In the genomic region with DNA sequence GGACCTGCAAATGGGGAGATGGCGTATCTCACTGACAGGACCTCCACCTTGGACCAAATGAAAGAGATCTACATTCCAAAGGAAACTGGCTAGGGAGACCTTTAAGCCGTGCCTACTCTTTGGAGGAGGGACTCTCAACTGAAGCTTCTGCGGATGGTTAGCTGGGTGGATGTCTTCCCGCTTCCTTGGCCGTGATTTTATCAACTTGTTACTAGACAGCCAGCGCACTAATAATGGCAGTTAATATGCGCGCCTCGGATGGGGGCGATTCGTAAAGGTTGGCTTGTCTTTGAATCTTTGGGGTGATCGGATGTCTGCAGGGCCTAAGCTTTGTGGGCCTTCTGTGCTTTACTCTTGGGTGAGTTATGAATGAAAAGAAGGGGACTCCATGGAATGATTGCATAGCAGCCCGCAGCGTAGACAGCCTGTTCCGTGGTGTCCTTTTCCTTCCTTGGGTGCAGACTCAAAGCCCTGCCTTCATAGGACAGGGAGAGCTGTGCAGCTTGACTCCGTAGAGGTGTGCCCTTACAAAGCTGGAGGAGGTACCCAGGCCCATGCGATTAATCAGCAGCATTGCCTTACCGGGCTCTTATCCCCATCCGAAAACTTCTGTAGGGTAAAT, we compare ENCODE assay signal across 2 cellular contexts.
TF ChIP-seq lines count a peak whose summit lies in the region.

No MANE protein-coding gene starts in this region.

TF ChIP-seq in SK-N-SH, 30 proteins besides CTCF, POLR2A, EP300 and RAD21 (continued from another document):
- TF ChIP-seq FOXM1 (IDR thresholded peaks at IDR 0.05; ENCODE audit: low read depth) (no peak), MXI1 (IDR thresholded peaks at IDR 0.05; ENCODE audit: low read depth, low read length) (no peak), FOSL2 (IDR thresholded peaks at IDR 0.05; ENCODE audit: borderline replicate concordance, low read depth) (no peak), SIN3A (IDR thresholded peaks at IDR 0.05; ENCODE audit: borderline replicate concordance, low read depth, low read length) (no peak), FOXJ3 (CRISPR knock-in tag; IDR thresholded peaks at IDR 0.05) (no peak), CHD2 (IDR thresholded peaks at IDR 0.05; ENCODE audit: low read length, partially characterized antibody) (no peak), GATA2 (CRISPR knock-in tag; IDR thresholded peaks at IDR 0.05) (no peak), MEF2A (IDR thresholded peaks at IDR 0.05; ENCODE audit: borderline replicate concordance, low read depth) (no peak), ELF1 (IDR thresholded peaks at IDR 0.05) (no peak), TAF1 (IDR thresholded peaks at IDR 0.05; ENCODE audit: borderline replicate concordance, low read depth, low read length) (no peak), SMC3 (IDR thresholded peaks at IDR 0.05; ENCODE audit: low read depth, low read length) (no peak), POLR2AphosphoS5 (IDR thresholded peaks at IDR 0.05; ENCODE audit: low read depth, low read length) (no peak), NRF1 (IDR thresholded peaks at IDR 0.05; ENCODE audit: low read depth, low read length) (no peak), TCF12 (IDR thresholded peaks at IDR 0.05) (no peak), TEAD4 (IDR thresholded peaks at IDR 0.05; ENCODE audit: borderline replicate concordance, insufficient read depth) (no peak), USF1 (IDR thresholded peaks at IDR 0.05; ENCODE audit: borderline replicate concordance, low read depth) (no peak), RCOR1 (IDR thresholded peaks at IDR 0.05; ENCODE audit: low read length) (no peak)
- TF ChIP-seq, protein P1, sequence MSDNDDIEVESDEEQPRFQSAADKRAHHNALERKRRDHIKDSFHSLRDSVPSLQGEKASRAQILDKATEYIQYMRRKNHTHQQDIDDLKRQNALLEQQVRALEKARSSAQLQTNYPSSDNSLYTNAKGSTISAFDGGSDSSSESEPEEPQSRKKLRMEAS (IDR thresholded peaks at IDR 0.05; ENCODE audit: low read depth): no peak
- TF ChIP-seq, protein P2, sequence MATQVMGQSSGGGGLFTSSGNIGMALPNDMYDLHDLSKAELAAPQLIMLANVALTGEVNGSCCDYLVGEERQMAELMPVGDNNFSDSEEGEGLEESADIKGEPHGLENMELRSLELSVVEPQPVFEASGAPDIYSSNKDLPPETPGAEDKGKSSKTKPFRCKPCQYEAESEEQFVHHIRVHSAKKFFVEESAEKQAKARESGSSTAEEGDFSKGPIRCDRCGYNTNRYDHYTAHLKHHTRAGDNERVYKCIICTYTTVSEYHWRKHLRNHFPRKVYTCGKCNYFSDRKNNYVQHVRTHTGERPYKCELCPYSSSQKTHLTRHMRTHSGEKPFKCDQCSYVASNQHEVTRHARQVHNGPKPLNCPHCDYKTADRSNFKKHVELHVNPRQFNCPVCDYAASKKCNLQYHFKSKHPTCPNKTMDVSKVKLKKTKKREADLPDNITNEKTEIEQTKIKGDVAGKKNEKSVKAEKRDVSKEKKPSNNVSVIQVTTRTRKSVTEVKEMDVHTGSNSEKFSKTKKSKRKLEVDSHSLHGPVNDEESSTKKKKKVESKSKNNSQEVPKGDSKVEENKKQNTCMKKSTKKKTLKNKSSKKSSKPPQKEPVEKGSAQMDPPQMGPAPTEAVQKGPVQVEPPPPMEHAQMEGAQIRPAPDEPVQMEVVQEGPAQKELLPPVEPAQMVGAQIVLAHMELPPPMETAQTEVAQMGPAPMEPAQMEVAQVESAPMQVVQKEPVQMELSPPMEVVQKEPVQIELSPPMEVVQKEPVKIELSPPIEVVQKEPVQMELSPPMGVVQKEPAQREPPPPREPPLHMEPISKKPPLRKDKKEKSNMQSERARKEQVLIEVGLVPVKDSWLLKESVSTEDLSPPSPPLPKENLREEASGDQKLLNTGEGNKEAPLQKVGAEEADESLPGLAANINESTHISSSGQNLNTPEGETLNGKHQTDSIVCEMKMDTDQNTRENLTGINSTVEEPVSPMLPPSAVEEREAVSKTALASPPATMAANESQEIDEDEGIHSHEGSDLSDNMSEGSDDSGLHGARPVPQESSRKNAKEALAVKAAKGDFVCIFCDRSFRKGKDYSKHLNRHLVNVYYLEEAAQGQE (IDR thresholded peaks at IDR 0.05; ENCODE audit: low read depth, low read length): no peak

TF ChIP-seq in SK-N-SH treated with all-trans-retinoic acid at 6 μM for 48 hours, 23 proteins besides CTCF, POLR2A, EP300 and RAD21:
- TF ChIP-seq PPARA (CRISPR knock-in tag; IDR thresholded peaks at IDR 0.05; ENCODE audit: borderline replicate concordance): no peak
- TF ChIP-seq ESRRG (CRISPR knock-in tag; IDR thresholded peaks at IDR 0.05): no peak
- TF ChIP-seq, protein P3, sequence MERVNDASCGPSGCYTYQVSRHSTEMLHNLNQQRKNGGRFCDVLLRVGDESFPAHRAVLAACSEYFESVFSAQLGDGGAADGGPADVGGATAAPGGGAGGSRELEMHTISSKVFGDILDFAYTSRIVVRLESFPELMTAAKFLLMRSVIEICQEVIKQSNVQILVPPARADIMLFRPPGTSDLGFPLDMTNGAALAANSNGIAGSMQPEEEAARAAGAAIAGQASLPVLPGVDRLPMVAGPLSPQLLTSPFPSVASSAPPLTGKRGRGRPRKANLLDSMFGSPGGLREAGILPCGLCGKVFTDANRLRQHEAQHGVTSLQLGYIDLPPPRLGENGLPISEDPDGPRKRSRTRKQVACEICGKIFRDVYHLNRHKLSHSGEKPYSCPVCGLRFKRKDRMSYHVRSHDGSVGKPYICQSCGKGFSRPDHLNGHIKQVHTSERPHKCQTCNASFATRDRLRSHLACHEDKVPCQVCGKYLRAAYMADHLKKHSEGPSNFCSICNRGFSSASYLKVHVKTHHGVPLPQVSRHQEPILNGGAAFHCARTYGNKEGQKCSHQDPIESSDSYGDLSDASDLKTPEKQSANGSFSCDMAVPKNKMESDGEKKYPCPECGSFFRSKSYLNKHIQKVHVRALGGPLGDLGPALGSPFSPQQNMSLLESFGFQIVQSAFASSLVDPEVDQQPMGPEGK (CRISPR knock-in tag; IDR thresholded peaks at IDR 0.05; ENCODE audit: borderline replicate concordance): no peak
- no peak for TF ChIP-seq CSRNP3 (CRISPR knock-in tag; IDR thresholded peaks at IDR 0.05)
